28 cellular contexts compared by ENCODE assay signal in the genomic region with DNA sequence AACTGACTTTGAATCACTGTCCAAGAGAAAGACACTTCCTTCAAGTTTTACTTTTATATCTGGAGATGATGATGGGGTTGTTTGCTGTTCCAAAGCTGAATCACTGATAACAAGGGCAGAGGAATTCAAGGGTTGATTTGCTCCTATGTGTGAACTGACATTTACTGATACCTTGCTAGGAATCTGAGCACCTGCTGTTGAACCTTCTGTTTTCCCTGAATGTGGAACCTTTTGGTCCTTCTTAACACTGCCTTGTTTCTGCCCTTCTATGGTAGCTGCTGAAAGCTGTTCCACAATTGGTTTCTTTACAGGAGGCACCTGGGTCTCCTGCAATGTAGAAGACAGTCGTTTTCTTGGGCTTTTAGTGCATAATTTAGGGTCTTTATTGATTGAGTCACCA.
"Had no signal": no experiment of that assay in that cellular context is flagged by ENCODE, and none has a peak within 500 bp of the region (broad histone marks: within the 10 kb centered on the region; RNA-seq: fewer than 3 reads in every experiment).

No MANE protein-coding gene starts in this region.

- H3K9ac ChIP-seq: neural progenitor cell had no signal

- H2AFZ ChIP-seq: neural progenitor cell had no signal

- DNase-seq: hippocampal formation; kidney glomerular epithelial cell; left cardiac atrium; lower lobe of right lung; mammary epithelial cell; mesenchymal stem cell; naive thymus-derived CD8-positive, alpha-beta T cell; nephron progenitor cell; occipital lobe; ovary; right lobe of liver; stimulated activated CD4-positive, alpha-beta T cell treated with anti-CD3 and anti-CD28 coated beads, Interleukin-1b, Interleukin-23, amount 100 ng/mL, for 48 hours; stimulated activated CD4-positive, alpha-beta T cell treated with anti-CD3 and anti-CD28 coated beads, Interleukin-2, amount 100 ng/mL, for 48 hours; stimulated activated CD4-positive, alpha-beta T cell treated with anti-CD3 and anti-CD28 coated beads, Interleukin-4, amount 100 ng/mL, for 4 hours; stimulated activated CD8-positive, alpha-beta memory T cell treated with anti-CD3 and anti-CD28 coated beads, Interleukin-4, amount 100 ng/mL, for 48 hours; stimulated activated naive CD4-positive, alpha-beta T cell treated with Interleukin-2 at 50 U/mL for 16 hours; stimulated activated naive CD8-positive, alpha-beta T cell treated with anti-CD3 and anti-CD28 coated beads, Interleukin-15, amount 100 ng/mL, for 72 hours; substantia nigra; uterus had no signal

- H3K4me1 Mint-ChIP-seq: nephron progenitor cell; neural progenitor cell; stimulated activated memory B cell treated with anti-CD40 and anti-IgM and Interleukin-4, amounts not matched to agents 10 μg/mL and 1 μg/mL and 100 μg/mL, for 72 hours; stimulated activated naive CD8-positive, alpha-beta T cell treated with anti-CD3 and anti-CD28 coated beads, Interleukin-15, amount 100 ng/mL, for 72 hours had no signal

- H3K9me3 ChIP-seq: lower lobe of right lung, neutrophil, ovary, right atrium auricular region, right lobe of liver, tibial nerve, uterus had no signal

- H3K4me1 ChIP-seq: lower lobe of right lung, neural progenitor cell, right atrium auricular region, right lobe of liver, tibial nerve, uterus had no signal

- H3K4me2 ChIP-seq: neural progenitor cell, smooth muscle cell had no signal

- H3K27ac Mint-ChIP-seq: naive thymus-derived CD8-positive, alpha-beta T cell; nephron progenitor cell; neural progenitor cell; progenitor cell of endocrine pancreas; stimulated activated memory B cell treated with anti-CD40 and anti-IgM and Interleukin-4, amounts not matched to agents 10 μg/mL and 1 μg/mL and 100 μg/mL, for 72 hours; type B pancreatic cell had no signal

- H3K27me3 ChIP-seq: neural progenitor cell, neutrophil, ovary, right atrium auricular region, right lobe of liver, tibial nerve, uterus had no signal

- ATAC-seq: left cardiac atrium; left lobe of liver; lower lobe of right lung; naive thymus-derived CD8-positive, alpha-beta T cell; right lobe of liver; stimulated activated memory B cell treated with anti-CD40 and anti-IgM and Interleukin-4, amounts not matched to agents 10 μg/mL and 1 μg/mL and 100 μg/mL, for 72 hours; stimulated activated naive CD8-positive, alpha-beta T cell treated with anti-CD3 and anti-CD28 coated beads, Interleukin-15, amount 100 ng/mL, for 72 hours had no signal

- H3K4me3 Mint-ChIP-seq: naive thymus-derived CD8-positive, alpha-beta T cell; nephron progenitor cell; neural progenitor cell; stimulated activated memory B cell treated with anti-CD40 and anti-IgM and Interleukin-4, amounts not matched to agents 10 μg/mL and 1 μg/mL and 100 μg/mL, for 72 hours; stimulated activated naive CD8-positive, alpha-beta T cell treated with anti-CD3 and anti-CD28 coated beads, Interleukin-15, amount 100 ng/mL, for 72 hours; type B pancreatic cell had no signal

- H3K36me3 ChIP-seq: ovary had no signal

- H3K27ac ChIP-seq: lower lobe of right lung, neural progenitor cell, neutrophil, ovary, right atrium auricular region, right lobe of liver, tibial nerve, uterus had no signal

- H3K4me3 ChIP-seq: lower lobe of right lung, neural progenitor cell, ovary, right atrium auricular region, right lobe of liver, smooth muscle cell, tibial nerve, uterus had no signal

- H3K27me3 Mint-ChIP-seq: naive thymus-derived CD8-positive, alpha-beta T cell; progenitor cell of endocrine pancreas; stimulated activated memory B cell treated with anti-CD40 and anti-IgM and Interleukin-4, amounts not matched to agents 10 μg/mL and 1 μg/mL and 100 μg/mL, for 72 hours; stimulated activated naive CD8-positive, alpha-beta T cell treated with anti-CD3 and anti-CD28 coated beads, Interleukin-15, amount 100 ng/mL, for 72 hours; type B pancreatic cell had no signal
